ENCODE assay signal across 9 cellular contexts in genomic region chr5:122195784-122196394, GRCh38.
DNase-seq lines count a peak whose midpoint lies in the region; ATAC-seq and TF ChIP-seq lines count a peak whose summit lies in the region.
"Had no signal": no experiment of that assay in that cellular context is flagged by ENCODE, and none has a peak within 500 bp of the region (broad histone marks: within the 10 kb centered on the region; RNA-seq: fewer than 3 reads in every experiment).

No MANE protein-coding gene starts in this region.

- H3K4me3 Mint-ChIP-seq in activated CD8-positive, alpha-beta memory T cell treated with anti-CD3 and anti-CD28 coated beads, Interleukin-2, amount 10 ng/mL, durations not matched to agents 7 days and 5 days = no peak overlapping the region
- H3K4me3 Mint-ChIP-seq: dendritic cell treated with granulocyte-macrophage colony-stimulating factor and Interleukin-4, amounts not matched to agents 40 ng/mL and 50 ng/mL, for 4 days had no signal

- CTCF ChIA-PET in BJ (lab: Yijun Ruan, JAX) = interaction anchor here (0.6 to 6.2 kb wide), 33 partner anchors 10 to 389 kb away, joined by 3 to 60 read pairs (median 4); no protein-coding TSS in a partner anchor
- CTCF ChIA-PET in activated CD8-positive, alpha-beta memory T cell treated with anti-CD3 and anti-CD28 coated beads, Interleukin-2, amount 10 ng/mL, durations not matched to agents 7 days and 5 days (lab: Charles Lee) = interaction anchor here (0.8 kb wide), 1 partner anchor 1203 kb away, joined by 3 read pairs; no protein-coding TSS in a partner anchor

- no peaks in the 10 kb centered on the region for H3K9me3 Mint-ChIP-seq in activated CD8-positive, alpha-beta memory T cell treated with anti-CD3 and anti-CD28 coated beads, Interleukin-2, amount 10 ng/mL, durations not matched to agents 7 days and 5 days (ENCODE audit: low read depth)
- H3K9me3 Mint-ChIP-seq: dendritic cell treated with granulocyte-macrophage colony-stimulating factor and Interleukin-4, amounts not matched to agents 40 ng/mL and 50 ng/mL, for 4 days had no signal

- H3K4me1 Mint-ChIP-seq in activated CD8-positive, alpha-beta memory T cell treated with anti-CD3 and anti-CD28 coated beads, Interleukin-2, amount 10 ng/mL, durations not matched to agents 7 days and 5 days = no peaks in the 10 kb centered on the region

- peaks cover 7% of the 10 kb centered on the region for H3K27me3 Mint-ChIP-seq in activated CD8-positive, alpha-beta memory T cell treated with anti-CD3 and anti-CD28 coated beads, Interleukin-2, amount 10 ng/mL, durations not matched to agents 7 days and 5 days

- TF ChIP-seq CTCF in BJ (IDR thresholded peaks at IDR 0.05; ENCODE audit: insufficient read depth, low read depth, low read length) (peak; percentile 77), HFF-Myc (IDR thresholded peaks at IDR 0.05; ENCODE audit: low read depth, low read length, missing control alignments) (peak; percentile 61)

- no peak overlapping the region for H3K27ac Mint-ChIP-seq in activated CD8-positive, alpha-beta memory T cell treated with anti-CD3 and anti-CD28 coated beads, Interleukin-2, amount 10 ng/mL, durations not matched to agents 7 days and 5 days
- H3K27ac Mint-ChIP-seq: dendritic cell treated with granulocyte-macrophage colony-stimulating factor and Interleukin-4, amounts not matched to agents 40 ng/mL and 50 ng/mL, for 4 days had no signal

- no peaks in the 10 kb centered on the region for H3K27me3 ChIP-seq in BJ (ENCODE audit: control insufficient read depth, insufficient read depth, low read length)

- peak; percentile 27 for DNase-seq in BJ (ENCODE audit: low read depth)
- DNase-seq in HFF-Myc (ENCODE audit: extremely low read depth, low read depth) = peak; percentile 39
- DNase-seq in NCI-H82 treated with DMSO at 0.1 percent for 48 hours (lab: John Stamatoyannopoulos, UW; ENCODE audit: unreplicated experiment) = peak; percentile 54
- peak; percentile 37 for DNase-seq in cerebellum (ENCODE audit: low spot score)
- peak; percentile 57 to 72 for DNase-seq in lung microvascular endothelial cell (ENCODE audit: low read depth in 2 of 2)
- no peak for DNase-seq in activated CD8-positive, alpha-beta memory T cell treated with anti-CD3 and anti-CD28 coated beads, Interleukin-2, amount 10 ng/mL, durations not matched to agents 7 days and 5 days
- no peak for DNase-seq in mesenteric fat pad (ENCODE audit: low spot score)

- POLR2A ChIA-PET in BJ (lab: Charles Lee) = no interaction called here

- H3K36me3 Mint-ChIP-seq in activated CD8-positive, alpha-beta memory T cell treated with anti-CD3 and anti-CD28 coated beads, Interleukin-2, amount 10 ng/mL, durations not matched to agents 7 days and 5 days = no peaks in the 10 kb centered on the region

- no peak overlapping the region for H3K4me3 ChIP-seq in BJ (ENCODE audit: low read depth, low read length)
- no peak overlapping the region for H3K4me3 ChIP-seq in HFF-Myc (replicated peaks; ENCODE audit: low read depth, low read length)

- ATAC-seq in activated CD8-positive, alpha-beta memory T cell treated with anti-CD3 and anti-CD28 coated beads, Interleukin-2, amount 10 ng/mL, durations not matched to agents 7 days and 5 days = no peak
- ATAC-seq in GM21786 (IDR thresholded peaks at IDR 0.05; ENCODE audit: unreplicated experiment) = no peak

- no peaks in the 10 kb centered on the region for H3K36me3 ChIP-seq in BJ (ENCODE audit: control insufficient read depth, insufficient read depth, low read length)

Comparison
In these comparisons a context has a peak if more than half of its experiments do, and no peak if none do; other contexts are left out.
1. DNase-seq: peak in BJ (single experiment), HFF-Myc (single experiment), NCI-H82 treated with DMSO at 0.1 percent for 48 hours (single experiment), cerebellum (single experiment) and lung microvascular endothelial cell (2 of 2); none in activated CD8-positive, alpha-beta memory T cell treated with anti-CD3 and anti-CD28 coated beads, Interleukin-2, amount 10 ng/mL, durations not matched to agents 7 days and 5 days (single experiment) and mesenteric fat pad (single experiment).